In genomic region chr2:222538535-222538934, GRCh38 we compare ENCODE assay signal across 24 cellular contexts.
DNase-seq lines count a peak whose midpoint lies in the region; ATAC-seq and TF ChIP-seq lines count a peak whose summit lies in the region.
"Had no signal": no experiment of that assay in that cellular context is flagged by ENCODE, and none has a peak within 500 bp of the region (broad histone marks: within the 10 kb centered on the region; RNA-seq: fewer than 3 reads in every experiment).

No MANE protein-coding gene starts in this region.

- POLR2A ChIA-PET in activated CD4-positive, alpha-beta T cell treated with anti-CD3 and anti-CD28 coated beads, Interleukin-2, amount 10 ng/mL, durations not matched to agents 7 days and 5 days (lab: Charles Lee) = no interaction called here

- CTCF ChIA-PET in activated CD4-positive, alpha-beta T cell treated with anti-CD3 and anti-CD28 coated beads, Interleukin-2, amount 10 ng/mL, durations not matched to agents 7 days and 5 days (lab: Charles Lee) = no interaction called here

- no peak overlapping the region for H3K4me3 Mint-ChIP-seq in activated CD4-positive, alpha-beta T cell treated with anti-CD3 and anti-CD28 coated beads, Interleukin-2, amount 10 ng/mL, durations not matched to agents 7 days and 5 days
- H3K4me3 Mint-ChIP-seq: activated CD8-positive, alpha-beta memory T cell treated with anti-CD3 and anti-CD28 coated beads, Interleukin-2, amount 10 ng/mL, durations not matched to agents 7 days and 5 days; activated naive CD8-positive, alpha-beta T cell; naive B cell; T-helper 17 cell had no signal

- no peaks in the 10 kb centered on the region for H3K4me1 ChIP-seq in BE2C
- H3K4me1 ChIP-seq: ascending aorta, esophagus squamous epithelium, gastrocnemius medialis, left ventricle myocardium inferior, upper lobe of right lung had no signal

- H3K27me3 ChIP-seq in BE2C = no peaks in the 10 kb centered on the region
- H3K27me3 ChIP-seq: ascending aorta, esophagus squamous epithelium, gastrocnemius medialis, upper lobe of right lung had no signal

- no peaks in the 10 kb centered on the region for H3K9me3 ChIP-seq in BE2C
- H3K9me3 ChIP-seq: ascending aorta, esophagus squamous epithelium, gastrocnemius medialis, left ventricle myocardium inferior, upper lobe of right lung had no signal

- no peaks in the 10 kb centered on the region for H3K9me3 Mint-ChIP-seq in activated CD4-positive, alpha-beta T cell treated with anti-CD3 and anti-CD28 coated beads, Interleukin-2, amount 10 ng/mL, durations not matched to agents 7 days and 5 days
- H3K9me3 Mint-ChIP-seq: naive B cell had no signal

- no peak for TF ChIP-seq CTCF in GM12865 (IDR thresholded peaks at IDR 0.05; ENCODE audit: insufficient read depth, low read depth, low read length, missing control alignments)
- no peak for TF ChIP-seq CTCF in BE2C (IDR thresholded peaks at IDR 0.05; ENCODE audit: low read depth, low read length)

- H3K27ac Mint-ChIP-seq in activated CD4-positive, alpha-beta T cell treated with anti-CD3 and anti-CD28 coated beads, Interleukin-2, amount 10 ng/mL, durations not matched to agents 7 days and 5 days = no peak overlapping the region
- H3K27ac Mint-ChIP-seq: activated CD8-positive, alpha-beta memory T cell treated with anti-CD3 and anti-CD28 coated beads, Interleukin-2, amount 10 ng/mL, durations not matched to agents 7 days and 5 days; activated naive CD8-positive, alpha-beta T cell; naive B cell; T-helper 17 cell had no signal

- no peaks in the 10 kb centered on the region for H3K36me3 Mint-ChIP-seq in activated CD4-positive, alpha-beta T cell treated with anti-CD3 and anti-CD28 coated beads, Interleukin-2, amount 10 ng/mL, durations not matched to agents 7 days and 5 days (ENCODE audit: low read depth)
- H3K36me3 Mint-ChIP-seq: activated CD8-positive, alpha-beta memory T cell treated with anti-CD3 and anti-CD28 coated beads, Interleukin-2, amount 10 ng/mL, durations not matched to agents 7 days and 5 days; activated naive CD8-positive, alpha-beta T cell; naive B cell had no signal

- no peak overlapping the region for H3K4me3 ChIP-seq in GM12865 (ENCODE audit: low read depth, low read length)
- no peak overlapping the region for H3K4me3 ChIP-seq in BE2C (ENCODE audit: low read depth, low read length)
- H3K4me3 ChIP-seq: ascending aorta, esophagus squamous epithelium, gastrocnemius medialis, left ventricle myocardium inferior, SK-N-MC, upper lobe of right lung had no signal

- no peaks in the 10 kb centered on the region for H3K36me3 ChIP-seq in BE2C
- H3K36me3 ChIP-seq: ascending aorta, gastrocnemius medialis, left ventricle myocardium inferior, upper lobe of right lung had no signal

- H3K4me1 Mint-ChIP-seq in activated CD4-positive, alpha-beta T cell treated with anti-CD3 and anti-CD28 coated beads, Interleukin-2, amount 10 ng/mL, durations not matched to agents 7 days and 5 days = no peaks in the 10 kb centered on the region
- H3K4me1 Mint-ChIP-seq: activated CD8-positive, alpha-beta memory T cell treated with anti-CD3 and anti-CD28 coated beads, Interleukin-2, amount 10 ng/mL, durations not matched to agents 7 days and 5 days; naive B cell had no signal

- DNase-seq in GM12865 (ENCODE audit: low read depth) (peak; percentile 43), NCI-H526 (lab: John Stamatoyannopoulos, UW) (no peak), BE2C (no peak)
- no peak for DNase-seq in activated CD4-positive, alpha-beta T cell treated with anti-CD3 and anti-CD28 coated beads, Interleukin-2, amount 10 ng/mL, durations not matched to agents 7 days and 5 days
- no peak for DNase-seq in activated CD4-positive, alpha-beta T cell treated with anti-CD3 and anti-CD28 coated beads, Interleukin-2, amount 50 U/mL, for 4 hours
- DNase-seq: activated CD4-positive, alpha-beta T cell treated with anti-CD3 and anti-CD28 coated beads for 4 hours; activated CD8-positive, alpha-beta memory T cell treated with anti-CD3 and anti-CD28 coated beads, Interleukin-2, amount 10 ng/mL, durations not matched to agents 7 days and 5 days; AML-193; esophagus squamous epithelium; gastrocnemius medialis; hypothalamus; left ventricle myocardium inferior; naive B cell; NCI-H187; NCI-H2227 treated with DMSO at 0.1 percent for 48 hours; NCI-H748 treated with DMSO at 0.1 percent for 48 hours; T-helper 17 cell; upper lobe of right lung had no signal

- ATAC-seq in GM19468 (IDR thresholded peaks at IDR 0.05; ENCODE audit: extremely low read depth, unreplicated experiment) = peak; percentile 32
- peak; percentile 66 for ATAC-seq in HG02798 (IDR thresholded peaks at IDR 0.05; ENCODE audit: poor library complexity, unreplicated experiment)
- ATAC-seq in HG03442 (IDR thresholded peaks at IDR 0.05; ENCODE audit: unreplicated experiment) = peak; percentile 73
- ATAC-seq: activated CD8-positive, alpha-beta memory T cell treated with anti-CD3 and anti-CD28 coated beads, Interleukin-2, amount 10 ng/mL, durations not matched to agents 7 days and 5 days; gastrocnemius medialis; T-helper 17 cell; upper lobe of right lung had no signal

- H3K27me3 Mint-ChIP-seq in activated CD4-positive, alpha-beta T cell treated with anti-CD3 and anti-CD28 coated beads, Interleukin-2, amount 10 ng/mL, durations not matched to agents 7 days and 5 days = peaks cover 5% of the 10 kb centered on the region
- H3K27me3 Mint-ChIP-seq: T-helper 17 cell had no signal
